Comparison of ENCODE assay signal across 29 cellular contexts in the genomic region with DNA sequence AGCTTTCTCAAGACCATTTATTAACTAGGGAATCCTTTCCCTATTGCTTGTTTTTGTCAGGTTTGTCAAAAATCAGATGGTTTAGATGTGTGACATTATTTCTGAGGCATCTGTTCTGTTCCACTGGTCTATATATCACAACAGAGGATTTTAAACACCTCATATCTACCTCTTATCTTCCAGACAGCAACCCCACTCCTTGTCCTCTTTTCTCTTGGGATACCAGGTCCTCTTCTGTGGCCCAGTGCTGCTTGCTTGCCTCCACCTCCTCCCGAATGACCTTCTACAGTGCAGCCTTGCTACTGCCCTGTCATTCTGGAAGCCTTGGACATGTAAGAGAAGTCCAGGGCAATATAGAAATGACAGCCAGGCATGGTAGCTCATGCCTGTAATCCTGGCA. TPM values are rescaled to one million over a fixed set of nuclear protein-coding genes. Genes with fewer than 3 reads are reported as not detected.
"Had no signal": no experiment of that assay in that cellular context is flagged by ENCODE, and none has a peak within 500 bp of the region (broad histone marks: within the 10 kb centered on the region; RNA-seq: fewer than 3 reads in every experiment).

No MANE protein-coding gene starts in this region.

- DNase-seq: naive thymus-derived CD8-positive, alpha-beta T cell; occipital lobe; ovary; posterior cingulate gyrus; psoas muscle; right cardiac atrium; spleen; stimulated activated CD4-positive, alpha-beta T cell treated with anti-CD3 and anti-CD28 coated beads, Interleukin-12 subunit alpha, Interleukin-12 subunit beta, amount 100 ng/mL, for 4 hours; stimulated activated CD4-positive, alpha-beta T cell treated with anti-CD3 and anti-CD28 coated beads, Interleukin-1b, Interleukin-23, amount 100 ng/mL, for 48 hours; stimulated activated CD4-positive, alpha-beta T cell treated with anti-CD3 and anti-CD28 coated beads, Interleukin-4, amount 100 ng/mL, for 1 hour; stimulated activated CD4-positive, alpha-beta T cell treated with anti-CD3 and anti-CD28 coated beads, Interleukin-4, amount 100 ng/mL, for 4 hours; stimulated activated CD8-positive, alpha-beta memory T cell treated with anti-CD3 and anti-CD28 coated beads, Interleukin-4, amount 100 ng/mL, for 48 hours; stimulated activated naive CD4-positive, alpha-beta T cell; stimulated activated naive CD8-positive, alpha-beta T cell treated with anti-CD3 and anti-CD28 coated beads, Interleukin-15, amount 100 ng/mL, for 72 hours; stimulated activated naive CD8-positive, alpha-beta T cell treated with anti-CD3 and anti-CD28 coated beads, Interleukin-15, Interleukin-2, amounts not matched to agents 100 U/mL and 50 U/mL, for 24 hours; substantia nigra; testis; tibial artery; transverse colon; upper lobe of right lung; uterus had no signal

- H3K27ac ChIP-seq: neural progenitor cell, ovary, parathyroid adenoma, psoas muscle, skin epidermis, spleen, suprapubic skin, testis, tibial artery, transverse colon, upper lobe of right lung, uterus had no signal

- H3K79me2 ChIP-seq: parathyroid adenoma had no signal

- H3K4me3 ChIP-seq: neural progenitor cell, ovary, psoas muscle, skin epidermis, smooth muscle cell, spleen, suprapubic skin, testis, tibial artery, transverse colon, upper lobe of right lung, uterus had no signal

- ATAC-seq: naive thymus-derived CD8-positive, alpha-beta T cell; natural killer cell treated with Interleukin-12 subunit alpha and Interleukin-12 subunit beta and Interleukin-15 and Interleukin-18, amount 100 ng/mL, for 72 hours; psoas muscle; right cardiac atrium; sciatic nerve; stimulated activated memory B cell treated with anti-CD40 and anti-IgM and Interleukin-4, amounts not matched to agents 10 μg/mL and 1 μg/mL and 100 μg/mL, for 72 hours; stimulated activated naive CD8-positive, alpha-beta T cell treated with anti-CD3 and anti-CD28 coated beads, Interleukin-15, amount 100 ng/mL, for 72 hours; stimulated activated naive CD8-positive, alpha-beta T cell treated with anti-CD3 and anti-CD28 coated beads, Interleukin-15, Interleukin-2, amounts not matched to agents 100 U/mL and 50 U/mL, for 24 hours; upper lobe of right lung had no signal

- H3K27me3 ChIP-seq: neural progenitor cell, ovary, spleen, suprapubic skin, testis, tibial artery, transverse colon, upper lobe of right lung, uterus had no signal

- H3K36me3 ChIP-seq: neural progenitor cell, ovary, spleen, suprapubic skin, tibial artery, transverse colon, upper lobe of right lung, uterus had no signal

- H3K9me3 ChIP-seq: ovary, psoas muscle, suprapubic skin, testis, tibial artery, transverse colon, upper lobe of right lung, uterus had no signal

- H3K9ac ChIP-seq: neural progenitor cell, parathyroid adenoma had no signal

- H2AFZ ChIP-seq: neural progenitor cell, parathyroid adenoma had no signal

- H3K4me1 ChIP-seq: neural progenitor cell, parathyroid adenoma, psoas muscle, spleen, suprapubic skin, testis, tibial artery, transverse colon, upper lobe of right lung, uterus had no signal

- H3K4me2 ChIP-seq: neural progenitor cell, smooth muscle cell had no signal

RNA-seq across cellular contexts. Expression of a gene that starts 30.6 kb away (rescaled TPM):
- polyA plus RNA-seq: naive thymus-derived CD8-positive, alpha-beta T cell had no signal
